8 cellular contexts compared by ENCODE assay signal in genomic region chrX:154840856-154841255, GRCh38. TPM values are rescaled to one million over a fixed set of nuclear protein-coding genes. Genes with fewer than 3 reads are reported as not detected.
DNase-seq lines count a peak whose midpoint lies in the region; ATAC-seq and TF ChIP-seq lines count a peak whose summit lies in the region.

No MANE protein-coding gene starts in this region.

- H3K4me3 ChIP-seq in breast epithelium: no peak overlapping the region
- H3K4me3 ChIP-seq in Karpas-422 (ENCODE audit: low read length): no peak overlapping the region
- H3K4me3 ChIP-seq in fibroblast of lung (replicated peaks in 1 of 4; ENCODE audit: control extremely low read depth in 1 of 4, insufficient read depth in 1 of 4, low read depth in 3 of 4, low read length in 4 of 4): no peak overlapping the region

- H3K79me2 ChIP-seq in Karpas-422 (ENCODE audit: low read length) (no peaks in the 10 kb centered on the region), fibroblast of lung (ENCODE audit: control insufficient read depth, insufficient read depth, low read length) (no peaks in the 10 kb centered on the region)

- no TSS peak for BruUV-seq in MCF 10A (replicated peaks; lab: Mats Ljungman, UMichigan)

- POLR2A ChIA-PET in MCF 10A (lab: Yijun Ruan, JAX): interaction anchor here (0.7 to 1.3 kb wide), 3 partner anchors 36 to 145 kb away, joined by 3 read pairs; partner anchors contain the start of gene MPP1

- H3K9me3 ChIP-seq in breast epithelium (peaks cover 0 to 4% of the 10 kb centered on the region in 2 donors), Karpas-422 (ENCODE audit: low read length) (no peaks in the 10 kb centered on the region), fibroblast of lung (ENCODE audit: control insufficient read depth, insufficient read depth, low read depth, low read length) (no peaks in the 10 kb centered on the region)

- H3K27me3 ChIP-seq in breast epithelium (no peaks in the 10 kb centered on the region), Karpas-422 (ENCODE audit: low read length) (no peaks in the 10 kb centered on the region), fibroblast of lung (ENCODE audit: control insufficient read depth, insufficient read depth, low read length) (no peaks in the 10 kb centered on the region)

- H3K4me1 ChIP-seq in breast epithelium (no peaks in the 10 kb centered on the region), Karpas-422 (ENCODE audit: low read length) (no peaks in the 10 kb centered on the region), fibroblast of lung (ENCODE audit: control insufficient read depth, extremely low read depth, insufficient read depth, low read length) (no peaks in the 10 kb centered on the region)

- intact Hi-C loops in MCF 10A (cut with micrococcal nuclease) (loop anchor here (1.0 kb wide), 2 partner anchors 93 to 126 kb away; no protein-coding TSS in a partner anchor), breast epithelium (cut with DNase I; ENCODE audit: low total_unique reads) (no loop called here)

- no peaks in the 10 kb centered on the region for H4K20me1 ChIP-seq in Karpas-422 (ENCODE audit: insufficient read depth, low read depth, low read length)
- H4K20me1 ChIP-seq in fibroblast of lung (ENCODE audit: control insufficient read depth, extremely low read depth, insufficient read depth, low read length): no peaks in the 10 kb centered on the region

- H3K4me1 Mint-ChIP-seq in MCF 10A (ENCODE audit: insufficient read depth, unreplicated experiment): no peaks in the 10 kb centered on the region

- TF ChIP-seq CTCF in MCF 10A (IDR thresholded peaks at IDR 0.05; ENCODE audit: unreplicated experiment) (peak; percentile 51), breast epithelium (IDR thresholded peaks at IDR 0.05) (no peak), fibroblast of lung (conservative IDR thresholded peaks at IDR 0.05 in 1 of 2, IDR thresholded peaks at IDR 0.05 in 1 of 2; ENCODE audit: low read depth in 1 of 2, low read length in 2 of 2) (peak; percentile 24 to 37)

- H3K9me2 ChIP-seq in Karpas-422 (replicated peaks; ENCODE audit: insufficient read depth, low read length): no peaks in the 10 kb centered on the region

- H3K27ac ChIP-seq in breast epithelium: no peak overlapping the region
- no peak overlapping the region for H3K27ac ChIP-seq in Karpas-422 (ENCODE audit: low read length)
- no peak overlapping the region for H3K27ac ChIP-seq in fibroblast of lung (ENCODE audit: insufficient read depth, low read length)

- ATAC-seq in HG03354 (IDR thresholded peaks at IDR 0.05; ENCODE audit: poor library complexity, severe bottlenecking, unreplicated experiment): no peak

- TF ChIP-seq POLR2A in breast epithelium (IDR thresholded peaks at IDR 0.05): no peak

- no peak overlapping the region for H3K4me2 ChIP-seq in Karpas-422 (ENCODE audit: low read depth, low read length, poor library complexity, severe bottlenecking)
- no peak overlapping the region for H3K4me2 ChIP-seq in fibroblast of lung (ENCODE audit: extremely low read depth, insufficient read depth, low read length)

- H2AFZ ChIP-seq in Karpas-422 (ENCODE audit: low read length): no peak overlapping the region
- H2AFZ ChIP-seq in fibroblast of lung (ENCODE audit: low read length): no peak overlapping the region

- H3K36me3 ChIP-seq in breast epithelium (no peaks in the 10 kb centered on the region), Karpas-422 (ENCODE audit: insufficient read depth, low read length) (no peaks in the 10 kb centered on the region), fibroblast of lung (ENCODE audit: control insufficient read depth, insufficient read depth, low read length) (no peaks in the 10 kb centered on the region)

- H3K9me3 Mint-ChIP-seq in MCF 10A (ENCODE audit: unreplicated experiment): peaks cover 6% of the 10 kb centered on the region

- no peak overlapping the region for H3K4me3 Mint-ChIP-seq in MCF 10A (ENCODE audit: unreplicated experiment)

- H3K36me3 Mint-ChIP-seq in MCF 10A (ENCODE audit: insufficient read depth, unreplicated experiment): no peaks in the 10 kb centered on the region

- CTCF ChIA-PET in MCF 10A (lab: Yijun Ruan, JAX): interaction anchor here (0.9 to 3.8 kb wide), 6 partner anchors 9 to 128 kb away, joined by 3 to 26 read pairs (median 5); partner anchors contain the start of gene GAB3

- peaks cover 42% of the 10 kb centered on the region for H3K27me3 Mint-ChIP-seq in MCF 10A (ENCODE audit: insufficient read depth, unreplicated experiment)

- peak; percentile 63 for DNase-seq in MCF 10A (ENCODE audit: unreplicated experiment)
- no peak for DNase-seq in breast epithelium (ENCODE audit: low spot score in 2 of 2)
- peak; percentile 86 for DNase-seq in Karpas-422
- DNase-seq in RPMI7951 (ENCODE audit: low read depth): peak; percentile 19
- DNase-seq in fibroblast of lung (ENCODE audit: low read depth in 2 of 2): peak; percentile 38 to 75
- peak; percentile 0 for DNase-seq in putamen (ENCODE audit: low spot score)
- DNase-seq in stimulated activated naive CD4-positive, alpha-beta T cell treated with Interleukin-2 at 50 U/mL for 16 hours (lab: John Stamatoyannopoulos, UW): no peak

- no peak overlapping the region for H3K9ac ChIP-seq in Karpas-422 (ENCODE audit: low read length)
- no peak overlapping the region for H3K9ac ChIP-seq in fibroblast of lung (ENCODE audit: insufficient read depth, low read length)

- H3K27ac Mint-ChIP-seq in MCF 10A (ENCODE audit: low read depth, unreplicated experiment): no peak overlapping the region

RNA-seq across cellular contexts. Expression of gene SMIM9, which starts 6.4 kb away (rescaled TPM):
- total RNA-seq in MCF 10A (2022) (not detected in 2 replicates), breast epithelium (not detected), fibroblast of lung (not detected in 2 replicates)
- not detected in 2 replicates for total RNA-seq in Karpas-422 (2014; rRNA removed; shearing (Covaris generic); ENCODE audit: low replicate concordance)
- not detected in 2 replicates for total RNA-seq in RPMI7951 (2014; rRNA removed; shearing (Covaris generic))
- polyA plus RNA-seq in fibroblast of lung: not detected in 2 replicates
- not detected in 2 replicates for polyA plus RNA-seq in fibroblast of lung (2012)
- not detected in 2 replicates for polyA minus RNA-seq in fibroblast of lung (ENCODE audit: low replicate concordance)

RNA-seq across cellular contexts. Expression of gene MPP1, which starts 35.6 kb away (rescaled TPM):
- total RNA-seq in MCF 10A (2022): 11.8 and 12.7 TPM in 2 replicates
- total RNA-seq in breast epithelium: 10 to 100 TPM; 19.3 to 55.4 (median 24.3) TPM
- 5.7 and 10.7 TPM in 2 replicates for total RNA-seq in Karpas-422 (2014; rRNA removed; shearing (Covaris generic); ENCODE audit: low replicate concordance)
- 13.8 and 14.3 TPM in 2 replicates for total RNA-seq in RPMI7951 (2014; rRNA removed; shearing (Covaris generic))
- 19.0 and 38.5 TPM in 2 replicates for total RNA-seq in fibroblast of lung
- polyA plus RNA-seq in fibroblast of lung: 27.0 and 51.9 TPM in 2 replicates
- 20.4 and 43.4 TPM in 2 replicates for polyA plus RNA-seq in fibroblast of lung (2012)
- 7.8 and 34.2 TPM in 2 replicates for polyA minus RNA-seq in fibroblast of lung (ENCODE audit: low replicate concordance)

RNA-seq across cellular contexts. Expression of gene F8A1, which starts 45.3 kb away (rescaled TPM):
- total RNA-seq in MCF 10A (2022): 10.4 and 12.4 TPM in 2 replicates
- total RNA-seq in breast epithelium: 1 to 10 TPM; 3.2 to 8.5 (median 7.6) TPM
- 8.4 and 9.1 TPM in 2 replicates for total RNA-seq in Karpas-422 (2014; rRNA removed; shearing (Covaris generic); ENCODE audit: low replicate concordance)
- total RNA-seq in RPMI7951 (2014; rRNA removed; shearing (Covaris generic)): 8.9 and 9.5 TPM in 2 replicates
- total RNA-seq in fibroblast of lung: 2.3 and 4.8 TPM in 2 replicates
- polyA plus RNA-seq in fibroblast of lung: 3.0 and 5.4 TPM in 2 replicates
- polyA plus RNA-seq in fibroblast of lung (2012): 29.6 and 36.6 TPM in 2 replicates
- 26.3 and 41.9 TPM in 2 replicates for polyA minus RNA-seq in fibroblast of lung (ENCODE audit: low replicate concordance)

Comparison
In these comparisons a context has a peak if more than half of its experiments do, and no peak if none do; other contexts are left out.
1. DNase-seq: peak in MCF 10A (single experiment), Karpas-422 (single experiment), RPMI7951 (single experiment), fibroblast of lung (2 of 2) and putamen (single experiment); none in breast epithelium (0 of 2) and stimulated activated naive CD4-positive, alpha-beta T cell treated with Interleukin-2 at 50 U/mL for 16 hours (single experiment).
2. CTCF ChIP-seq: peak in MCF 10A (single experiment) and fibroblast of lung (2 of 2); none in breast epithelium (0 of 3).